ENCODE assay signal across 18 cellular contexts in the genomic region with DNA sequence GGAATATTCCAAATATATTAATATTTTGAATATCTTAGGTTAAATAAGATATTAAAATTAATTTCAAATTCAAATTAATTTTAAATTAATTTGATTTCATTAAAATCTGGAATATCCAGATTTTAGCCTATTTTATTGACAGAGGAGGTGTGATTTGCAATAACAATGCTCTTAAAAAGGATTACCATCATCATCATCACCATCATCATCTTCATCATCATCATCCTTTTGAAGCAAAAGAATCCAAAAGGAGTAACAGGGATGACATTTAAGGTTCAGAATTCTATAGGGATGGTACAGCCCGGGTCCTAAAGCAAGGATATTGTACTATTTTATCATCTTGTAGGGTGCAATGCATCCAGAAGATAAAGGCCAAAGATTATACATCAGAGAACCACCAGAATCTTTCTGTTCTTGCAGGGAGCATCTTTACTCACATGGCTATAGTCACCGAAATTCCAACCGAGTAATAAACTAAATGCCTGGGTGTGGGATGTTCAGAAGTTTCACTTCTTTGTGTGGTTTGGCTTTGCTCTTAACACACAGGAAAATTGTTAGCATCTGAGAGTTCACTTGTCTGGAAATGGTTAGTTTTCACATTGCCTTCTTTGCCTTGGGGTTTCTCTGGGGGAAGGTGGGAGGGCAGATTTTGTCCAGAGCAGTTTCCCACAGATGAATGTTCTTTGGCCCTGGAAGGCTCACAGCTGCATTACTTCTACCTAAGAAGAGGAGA.
"Had no signal": no experiment of that assay in that cellular context is flagged by ENCODE, and none has a peak within 500 bp of the region (broad histone marks: within the 10 kb centered on the region; RNA-seq: fewer than 3 reads in every experiment).

No MANE protein-coding gene starts in this region.

- H3K4me3 Mint-ChIP-seq: activated CD4-positive, alpha-beta memory T cell treated with anti-CD3 and anti-CD28 coated beads, Interleukin-2, amount 10 ng/mL, durations not matched to agents 7 days and 5 days; activated naive CD4-positive, alpha-beta T cell treated with anti-CD3 and anti-CD28 coated beads for 36 hours; activated T-cell treated with anti-CD3 and anti-CD28 coated beads, Interleukin-2, amount 50 U/mL, for 24 hours; central memory CD8-positive, alpha-beta T cell; endodermal cell; nephron progenitor cell had no signal

- FAIRE-seq: TTC549 had no signal

- H3K27me3 Mint-ChIP-seq: activated CD4-positive, alpha-beta memory T cell treated with anti-CD3 and anti-CD28 coated beads, Interleukin-2, amount 10 ng/mL, durations not matched to agents 7 days and 5 days; activated T-cell treated with anti-CD3 and anti-CD28 coated beads, Interleukin-2, amount 50 U/mL, for 24 hours had no signal

- H3K27ac ChIP-seq: colonic mucosa, epithelial cell of prostate had no signal

- H3K36me3 ChIP-seq: colonic mucosa, heart right ventricle had no signal

- H3K27ac Mint-ChIP-seq: activated CD4-positive, alpha-beta memory T cell treated with anti-CD3 and anti-CD28 coated beads, Interleukin-2, amount 10 ng/mL, durations not matched to agents 7 days and 5 days; activated naive CD4-positive, alpha-beta T cell treated with anti-CD3 and anti-CD28 coated beads for 36 hours; activated T-cell treated with anti-CD3 and anti-CD28 coated beads, Interleukin-2, amount 50 U/mL, for 24 hours; endodermal cell; nephron progenitor cell had no signal

- H3K9me3 Mint-ChIP-seq: activated CD4-positive, alpha-beta memory T cell treated with anti-CD3 and anti-CD28 coated beads, Interleukin-2, amount 10 ng/mL, durations not matched to agents 7 days and 5 days; activated naive CD4-positive, alpha-beta T cell treated with anti-CD3 and anti-CD28 coated beads for 36 hours; activated T-cell treated with anti-CD3 and anti-CD28 coated beads, Interleukin-2, amount 50 U/mL, for 24 hours; central memory CD8-positive, alpha-beta T cell; endodermal cell; nephron progenitor cell had no signal

- DNase-seq: activated CD4-positive, alpha-beta memory T cell treated with anti-CD3 and anti-CD28 coated beads, Interleukin-2, amount 10 ng/mL, durations not matched to agents 7 days and 5 days; activated CD4-positive, alpha-beta T cell treated with anti-CD3 and anti-CD28 coated beads for 48 hours; activated CD4-positive, CD25-positive, alpha-beta regulatory T cell; activated naive CD4-positive, alpha-beta T cell treated with anti-CD3 and anti-CD28 coated beads for 36 hours; activated T-cell treated with anti-CD3 and anti-CD28 coated beads, Interleukin-2, amount 50 U/mL, for 24 hours; colonic mucosa; endodermal cell; heart right ventricle; left ventricle myocardium superior; nephron progenitor cell; posterior cingulate gyrus; stimulated activated CD4-positive, alpha-beta T cell treated with anti-CD3 and anti-CD28 coated beads, Interleukin-12 subunit alpha, Interleukin-12 subunit beta, amount 100 ng/mL, for 4 hours; stimulated activated CD4-positive, alpha-beta T cell treated with anti-CD3 and anti-CD28 coated beads, Interleukin-1b, Interleukin-23, amount 100 ng/mL, for 48 hours; stimulated activated CD8-positive, alpha-beta memory T cell treated with anti-CD3 and anti-CD28 coated beads, Interleukin-4, amount 100 ng/mL, for 48 hours; stimulated activated naive CD4-positive, alpha-beta T cell had no signal

- ATAC-seq: heart right ventricle, left ventricle myocardium superior had no signal

- H3K4me3 ChIP-seq: colonic mucosa, heart right ventricle had no signal

- H3K4me1 Mint-ChIP-seq: activated CD4-positive, alpha-beta memory T cell treated with anti-CD3 and anti-CD28 coated beads, Interleukin-2, amount 10 ng/mL, durations not matched to agents 7 days and 5 days; central memory CD8-positive, alpha-beta T cell had no signal

- H3K27me3 ChIP-seq: colonic mucosa, heart right ventricle had no signal

- H3K9me3 ChIP-seq: colonic mucosa, heart right ventricle had no signal
